1 cellular context compared by ENCODE assay signal in genomic region chr1:22341791-22342605, GRCh38.
TF ChIP-seq lines count a peak whose summit lies in the region.

No MANE protein-coding gene starts in this region.

TF ChIP-seq in HEK293, 187 proteins besides CTCF, POLR2A, EP300 and RAD21 (continued from another document and continues in another):
- no peak for TF ChIP-seq ZSCAN18 (tag by site-specific recombination; IDR thresholded peaks at IDR 0.05)
- TF ChIP-seq ZNF292 (tag by site-specific recombination; IDR thresholded peaks at IDR 0.05; ENCODE audit: borderline replicate concordance, low read depth), result no peak
- no peak for TF ChIP-seq ZNF501 (tag by site-specific recombination; IDR thresholded peaks at IDR 0.05)
- TF ChIP-seq SP7 (tag by site-specific recombination; IDR thresholded peaks at IDR 0.05), result peak; percentile 100
- no peak; the same call in 1 of the 2 replicates for TF ChIP-seq ZNF174 (tag by site-specific recombination; IDR thresholded peaks at IDR 0.05)
- TF ChIP-seq ZNF221 (tag by site-specific recombination; IDR thresholded peaks at IDR 0.05; ENCODE audit: borderline replicate concordance), result no peak
- TF ChIP-seq ZNF747 (tag by site-specific recombination; IDR thresholded peaks at IDR 0.05), result no peak
- TF ChIP-seq ZNF621 (tag by site-specific recombination; IDR thresholded peaks at IDR 0.05), result no peak
- TF ChIP-seq ZSCAN30 (tag by site-specific recombination; IDR thresholded peaks at IDR 0.05), result no peak
- TF ChIP-seq ZNF704 (tag by site-specific recombination; IDR thresholded peaks at IDR 0.05), result no peak
- TF ChIP-seq ZNF660 (tag by site-specific recombination; IDR thresholded peaks at IDR 0.05), result no peak; the same call in 1 of the 2 replicates
- no peak for TF ChIP-seq ZNF146 (tag by site-specific recombination; IDR thresholded peaks at IDR 0.05)
- no peak for TF ChIP-seq ZNF350 (tag by site-specific recombination; IDR thresholded peaks at IDR 0.05)
- TF ChIP-seq ZNF202 (tag by site-specific recombination; IDR thresholded peaks at IDR 0.05; ENCODE audit: borderline replicate concordance), result no peak
- TF ChIP-seq ZBTB7A (tag by site-specific recombination; IDR thresholded peaks at IDR 0.05; ENCODE audit: low read depth), result no peak
- no peak for TF ChIP-seq ZNF558 (tag by site-specific recombination; IDR thresholded peaks at IDR 0.05)
- no peak for TF ChIP-seq ZNF529 (tag by site-specific recombination; IDR thresholded peaks at IDR 0.05; ENCODE audit: insufficient replicate concordance)
- TF ChIP-seq ZNF777 (tag by site-specific recombination; IDR thresholded peaks at IDR 0.05; ENCODE audit: borderline replicate concordance), result no peak
- no peak for TF ChIP-seq ZNF140 (tag by site-specific recombination; IDR thresholded peaks at IDR 0.05)
- TF ChIP-seq KLF1 (tag by site-specific recombination; IDR thresholded peaks at IDR 0.05), result no peak
- TF ChIP-seq ZNF707 (tag by site-specific recombination; IDR thresholded peaks at IDR 0.05), result no peak; the same call in 1 of the 2 replicates
- TF ChIP-seq OSR2 (tag by site-specific recombination; IDR thresholded peaks at IDR 0.05), result peak; percentile 95
- no peak for TF ChIP-seq ZNF121 (tag by site-specific recombination; IDR thresholded peaks at IDR 0.05)
- peak; percentile 9; the same call in 1 of the 2 replicates for TF ChIP-seq ZNF223 (tag by site-specific recombination; IDR thresholded peaks at IDR 0.05)
- TF ChIP-seq ZNF416 (tag by site-specific recombination; IDR thresholded peaks at IDR 0.05), result no peak
- 0 out of 2 replicates have a peak, but pooled peaks have one; percentile 61 for TF ChIP-seq ZNF571 (tag by site-specific recombination; IDR thresholded peaks at IDR 0.05)
- TF ChIP-seq ZNF776 (tag by site-specific recombination; IDR thresholded peaks at IDR 0.05; ENCODE audit: borderline replicate concordance), result no peak
- no peak for TF ChIP-seq ZNF239 (tag by site-specific recombination; IDR thresholded peaks at IDR 0.05)
- TF ChIP-seq SALL2 (tag by site-specific recombination; IDR thresholded peaks at IDR 0.05; ENCODE audit: borderline replicate concordance), result no peak
- TF ChIP-seq, protein P1, sequence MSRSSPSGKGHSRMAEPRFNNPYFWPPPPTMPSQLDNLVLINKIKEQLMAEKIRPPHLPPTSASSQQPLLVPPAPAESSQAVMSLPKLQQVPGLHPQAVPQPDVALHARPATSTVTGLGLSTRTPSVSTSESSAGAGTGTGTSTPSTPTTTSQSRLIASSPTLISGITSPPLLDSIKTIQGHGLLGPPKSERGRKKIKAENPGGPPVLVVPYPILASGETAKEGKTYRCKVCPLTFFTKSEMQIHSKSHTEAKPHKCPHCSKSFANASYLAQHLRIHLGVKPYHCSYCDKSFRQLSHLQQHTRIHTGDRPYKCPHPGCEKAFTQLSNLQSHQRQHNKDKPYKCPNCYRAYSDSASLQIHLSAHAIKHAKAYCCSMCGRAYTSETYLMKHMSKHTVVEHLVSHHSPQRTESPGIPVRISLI (tag by site-specific recombination; IDR thresholded peaks at IDR 0.05), result no peak
- no peak for TF ChIP-seq ZNF624 (tag by site-specific recombination; IDR thresholded peaks at IDR 0.05)
- TF ChIP-seq ZEB2 (tag by site-specific recombination; IDR thresholded peaks at IDR 0.05), result peak; percentile 95
- TF ChIP-seq, protein P2, sequence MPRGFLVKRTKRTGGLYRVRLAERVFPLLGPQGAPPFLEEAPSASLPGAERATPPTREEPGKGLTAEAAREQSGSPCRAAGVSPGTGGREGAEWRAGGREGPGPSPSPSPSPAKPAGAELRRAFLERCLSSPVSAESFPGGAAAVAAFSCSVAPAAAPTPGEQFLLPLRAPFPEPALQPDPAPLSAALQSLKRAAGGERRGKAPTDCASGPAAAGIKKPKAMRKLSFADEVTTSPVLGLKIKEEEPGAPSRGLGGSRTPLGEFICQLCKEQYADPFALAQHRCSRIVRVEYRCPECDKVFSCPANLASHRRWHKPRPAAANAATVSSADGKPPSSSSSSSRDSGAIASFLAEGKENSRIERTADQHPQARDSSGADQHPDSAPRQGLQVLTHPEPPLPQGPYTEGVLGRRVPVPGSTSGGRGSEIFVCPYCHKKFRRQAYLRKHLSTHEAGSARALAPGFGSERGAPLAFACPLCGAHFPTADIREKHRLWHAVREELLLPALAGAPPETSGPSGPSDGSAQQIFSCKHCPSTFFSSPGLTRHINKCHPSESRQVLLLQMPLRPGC (tag by site-specific recombination; IDR thresholded peaks at IDR 0.05), result no peak
- TF ChIP-seq ZNF423 (tag by site-specific recombination; IDR thresholded peaks at IDR 0.05), result peak; percentile 78
- peak; percentile 99 for TF ChIP-seq ZBTB17 (tag by site-specific recombination; IDR thresholded peaks at IDR 0.05)
- no peak for TF ChIP-seq ZNF157 (tag by site-specific recombination; IDR thresholded peaks at IDR 0.05)
- TF ChIP-seq YY1 (tag by site-specific recombination; IDR thresholded peaks at IDR 0.05), result no peak; the same call in 1 of the 2 replicates
- no peak for TF ChIP-seq ZFP37 (tag by site-specific recombination; IDR thresholded peaks at IDR 0.05)
- TF ChIP-seq ZNF561 (tag by site-specific recombination; IDR thresholded peaks at IDR 0.05; ENCODE audit: borderline replicate concordance), result no peak
- TF ChIP-seq, protein P3, sequence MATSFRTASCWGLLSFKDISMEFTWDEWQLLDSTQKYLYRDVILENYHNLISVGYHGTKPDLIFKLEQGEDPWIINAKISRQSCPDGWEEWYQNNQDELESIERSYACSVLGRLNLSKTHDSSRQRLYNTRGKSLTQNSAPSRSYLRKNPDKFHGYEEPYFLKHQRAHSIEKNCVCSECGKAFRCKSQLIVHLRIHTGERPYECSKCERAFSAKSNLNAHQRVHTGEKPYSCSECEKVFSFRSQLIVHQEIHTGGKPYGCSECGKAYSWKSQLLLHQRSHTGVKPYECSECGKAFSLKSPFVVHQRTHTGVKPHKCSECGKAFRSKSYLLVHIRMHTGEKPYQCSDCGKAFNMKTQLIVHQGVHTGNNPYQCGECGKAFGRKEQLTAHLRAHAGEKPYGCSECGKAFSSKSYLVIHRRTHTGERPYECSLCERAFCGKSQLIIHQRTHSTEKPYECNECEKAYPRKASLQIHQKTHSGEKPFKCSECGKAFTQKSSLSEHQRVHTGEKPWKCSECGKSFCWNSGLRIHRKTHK (tag by site-specific recombination; IDR thresholded peaks at IDR 0.05), result no peak
- TF ChIP-seq OVOL3 (tag by site-specific recombination; IDR thresholded peaks at IDR 0.05), result no peak
- TF ChIP-seq TCF7L2 (IDR thresholded peaks at IDR 0.05; ENCODE audit: borderline replicate concordance, low read depth, low read length), result no peak
- no peak for TF ChIP-seq ZNF654 (tag by site-specific recombination; IDR thresholded peaks at IDR 0.05; ENCODE audit: low read depth)
- no peak for TF ChIP-seq PRDM2 (tag by site-specific recombination; IDR thresholded peaks at IDR 0.05; ENCODE audit: borderline replicate concordance)
- no peak for TF ChIP-seq ZNF701 (tag by site-specific recombination; IDR thresholded peaks at IDR 0.05)
- TF ChIP-seq ZNF548 (tag by site-specific recombination; IDR thresholded peaks at IDR 0.05), result 0 out of 2 replicates have a peak, but pooled peaks have one; percentile 26
- TF ChIP-seq BCL6B (tag by site-specific recombination; IDR thresholded peaks at IDR 0.05), result no peak
- TF ChIP-seq ZFHX2 (tag by site-specific recombination; conservative IDR thresholded peaks at IDR 0.05), result peak; percentile 49
- TF ChIP-seq, protein P4, sequence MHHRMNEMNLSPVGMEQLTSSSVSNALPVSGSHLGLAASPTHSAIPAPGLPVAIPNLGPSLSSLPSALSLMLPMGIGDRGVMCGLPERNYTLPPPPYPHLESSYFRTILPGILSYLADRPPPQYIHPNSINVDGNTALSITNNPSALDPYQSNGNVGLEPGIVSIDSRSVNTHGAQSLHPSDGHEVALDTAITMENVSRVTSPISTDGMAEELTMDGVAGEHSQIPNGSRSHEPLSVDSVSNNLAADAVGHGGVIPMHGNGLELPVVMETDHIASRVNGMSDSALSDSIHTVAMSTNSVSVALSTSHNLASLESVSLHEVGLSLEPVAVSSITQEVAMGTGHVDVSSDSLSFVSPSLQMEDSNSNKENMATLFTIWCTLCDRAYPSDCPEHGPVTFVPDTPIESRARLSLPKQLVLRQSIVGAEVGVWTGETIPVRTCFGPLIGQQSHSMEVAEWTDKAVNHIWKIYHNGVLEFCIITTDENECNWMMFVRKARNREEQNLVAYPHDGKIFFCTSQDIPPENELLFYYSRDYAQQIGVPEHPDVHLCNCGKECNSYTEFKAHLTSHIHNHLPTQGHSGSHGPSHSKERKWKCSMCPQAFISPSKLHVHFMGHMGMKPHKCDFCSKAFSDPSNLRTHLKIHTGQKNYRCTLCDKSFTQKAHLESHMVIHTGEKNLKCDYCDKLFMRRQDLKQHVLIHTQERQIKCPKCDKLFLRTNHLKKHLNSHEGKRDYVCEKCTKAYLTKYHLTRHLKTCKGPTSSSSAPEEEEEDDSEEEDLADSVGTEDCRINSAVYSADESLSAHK (tag by site-specific recombination; IDR thresholded peaks at IDR 0.05), result peak; percentile 76
- no peak for TF ChIP-seq ZSCAN23 (tag by site-specific recombination; IDR thresholded peaks at IDR 0.05)
- TF ChIP-seq PRDM1 (tag by site-specific recombination; IDR thresholded peaks at IDR 0.05), result peak; percentile 96
- peak; percentile 86 for TF ChIP-seq ZNF600 (tag by site-specific recombination; IDR thresholded peaks at IDR 0.05)
